8 cellular contexts compared by ENCODE assay signal in the genomic region with DNA sequence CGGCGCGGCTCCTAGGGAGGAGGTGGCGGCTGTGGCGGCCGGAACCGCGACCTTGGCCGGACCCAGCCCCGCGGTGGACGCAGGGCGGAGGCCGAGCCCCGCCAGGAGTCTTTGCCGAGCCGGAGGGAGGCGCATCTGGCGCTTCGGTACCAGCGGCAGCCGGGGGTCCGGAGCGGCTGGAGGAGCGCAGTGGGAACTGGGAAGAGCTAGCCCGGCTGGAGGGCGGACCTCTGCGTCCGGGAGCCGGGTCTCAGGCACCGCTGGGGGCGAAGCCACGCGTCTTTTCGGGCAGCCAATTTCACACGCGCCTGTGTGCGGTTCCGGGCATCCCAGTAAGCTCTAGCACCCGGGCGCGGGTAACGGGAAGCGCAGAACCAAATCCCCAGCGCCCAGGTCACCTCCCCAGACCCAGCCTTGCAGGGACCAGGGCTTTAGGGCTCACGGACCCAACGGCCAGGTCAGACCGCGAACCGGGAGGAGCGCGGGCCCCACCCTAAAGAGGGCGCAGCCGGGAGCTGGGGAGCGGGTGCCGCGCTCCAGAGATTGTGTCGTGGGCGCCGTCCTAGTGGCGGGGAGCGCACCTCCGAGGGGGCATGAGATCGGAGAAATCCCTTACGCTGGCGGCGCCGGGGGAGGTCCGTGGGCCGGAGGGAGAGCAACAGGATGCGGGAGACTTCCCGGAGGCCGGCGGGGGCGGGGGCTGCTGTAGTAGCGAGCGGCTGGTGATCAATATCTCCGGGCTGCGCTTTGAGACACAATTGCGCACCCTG.
DNase-seq lines count a peak whose midpoint lies in the region; ATAC-seq and TF ChIP-seq lines count a peak whose summit lies in the region.

No MANE protein-coding gene starts in this region.

- H3K27ac ChIP-seq in body of pancreas (no peak overlapping the region), transverse colon (no peak overlapping the region)

- peaks cover 12% of the 10 kb centered on the region for H3K4me1 ChIP-seq in body of pancreas
- H3K4me1 ChIP-seq in transverse colon, result peaks cover 0 to 17% (median 8%) of the 10 kb centered on the region in 4 donors

- peaks cover 35% of the 10 kb centered on the region for H3K27me3 Mint-ChIP-seq in activated T-cell treated with anti-CD3 and anti-CD28 coated beads, Interleukin-2, amount 50 U/mL, for 24 hours
- peaks cover 93% of the 10 kb centered on the region for H3K27me3 Mint-ChIP-seq in mesothelial cell of epicardium (ENCODE audit: low read depth)

- H3K36me3 Mint-ChIP-seq in activated T-cell treated with anti-CD3 and anti-CD28 coated beads, Interleukin-2, amount 50 U/mL, for 24 hours (ENCODE audit: low read depth), result no peaks in the 10 kb centered on the region
- no peaks in the 10 kb centered on the region for H3K36me3 Mint-ChIP-seq in mesothelial cell of epicardium

- in situ Hi-C loops in transverse colon (cut with MboI; ENCODE audit: low pct_ligation_motif_present in 1 of 4, low pct_unique_long_range_greater_than_20kb in 1 of 4, low sequenced_read_pairs in 3 of 4), result no loop called here

- peak overlapping the region; percentile 38 for H3K4me3 Mint-ChIP-seq in activated T-cell treated with anti-CD3 and anti-CD28 coated beads, Interleukin-2, amount 50 U/mL, for 24 hours
- peak overlapping the region; percentile 56 for H3K4me3 Mint-ChIP-seq in mesothelial cell of epicardium

- 1% methylated on average over 76 of the region's 80 CpGs; no CpG with 5 or more reads in 1 of the 2 donors for WGBS in body of pancreas, 2 donors
- WGBS in transverse colon (ENCODE audit: low coverage in 1 of 2), 2 donors, result 11% methylated on average over 56 of the region's 80 CpGs; no CpG with 5 or more reads in 1 of the 2 donors

- H3K27ac Mint-ChIP-seq in activated T-cell treated with anti-CD3 and anti-CD28 coated beads, Interleukin-2, amount 50 U/mL, for 24 hours, result no peak overlapping the region
- no peak overlapping the region for H3K27ac Mint-ChIP-seq in mesothelial cell of epicardium

- no peak for TF ChIP-seq EP300 in transverse colon (IDR thresholded peaks at IDR 0.05; ENCODE audit: low read depth)

- H3K4me3 ChIP-seq in body of pancreas (no peak overlapping the region), transverse colon (peak overlapping the region in 3 of 4 donors; percentile 17 to 49 (median 26))

- intact Hi-C loops in body of pancreas (cut with DNase I), result no loop called here
- intact Hi-C loops in transverse colon (cut with DNase I; ENCODE audit: low total_unique reads), result no loop called here

- no peak for DNase-seq in activated T-cell treated with anti-CD3 and anti-CD28 coated beads, Interleukin-2, amount 50 U/mL, for 24 hours
- no peak for DNase-seq in activated T-cell treated with anti-CD3 and anti-CD28 coated beads for 4 hours
- no peak for DNase-seq in body of pancreas
- no peak for DNase-seq in mesothelial cell of epicardium (ENCODE audit: low spot score in 2 of 2, unreplicated experiment in 2 of 2)
- no peak for DNase-seq in transverse colon
- no peak for DNase-seq in NCI-H2107 (lab: John Stamatoyannopoulos, UW)
- DNase-seq in occipital lobe (lab: John Stamatoyannopoulos, UW), result no peak
- DNase-seq in Ammon's horn (ENCODE audit: low spot score), result no peak

- TF ChIP-seq POLR2A in body of pancreas (IDR thresholded peaks at IDR 0.05) (no peak), transverse colon (IDR thresholded peaks at IDR 0.05) (no peak)

- peaks cover 30% of the 10 kb centered on the region for H3K4me1 Mint-ChIP-seq in activated T-cell treated with anti-CD3 and anti-CD28 coated beads, Interleukin-2, amount 50 U/mL, for 24 hours (ENCODE audit: low read depth)
- H3K4me1 Mint-ChIP-seq in mesothelial cell of epicardium, result peaks cover 5% of the 10 kb centered on the region

- H3K9me3 Mint-ChIP-seq in activated T-cell treated with anti-CD3 and anti-CD28 coated beads, Interleukin-2, amount 50 U/mL, for 24 hours, result no peaks in the 10 kb centered on the region
- no peaks in the 10 kb centered on the region for H3K9me3 Mint-ChIP-seq in mesothelial cell of epicardium

- TF ChIP-seq CTCF in body of pancreas (IDR thresholded peaks at IDR 0.05) (no peak), mesothelial cell of epicardium (IDR thresholded peaks at IDR 0.05; ENCODE audit: unreplicated experiment) (no peak), transverse colon (IDR thresholded peaks at IDR 0.05) (no peak)

- no peaks in the 10 kb centered on the region for H3K9me3 ChIP-seq in body of pancreas
- H3K9me3 ChIP-seq in transverse colon, result no peaks in the 10 kb centered on the region

- peak; percentile 27 for ATAC-seq in body of pancreas

- H3K27me3 ChIP-seq in body of pancreas (no peaks in the 10 kb centered on the region), transverse colon (peaks cover 76% of the 10 kb centered on the region)

- H3K36me3 ChIP-seq in body of pancreas (replicated peaks in 1 of 2; ENCODE audit: insufficient read depth in 1 of 2, low read depth in 2 of 2) (no peaks in the 10 kb centered on the region), transverse colon (no peaks in the 10 kb centered on the region)

Comparison
In these comparisons a context has a peak if more than half of its experiments do, and no peak if none do; other contexts are left out.
1. H3K4me3 ChIP-seq: peak in transverse colon (3 of 4); none in body of pancreas (0 of 2).